1 cellular context compared by ENCODE assay signal in genomic region chr20:32752458-32753250, GRCh38.
TF ChIP-seq lines count a peak whose summit lies in the region.

No MANE protein-coding gene starts in this region.

TF ChIP-seq in K562, 482 proteins besides CTCF, POLR2A, EP300 and RAD21 (continued from another document and continues in another):
- TF ChIP-seq E2F1 (CRISPR knock-in tag; IDR thresholded peaks at IDR 0.05) = no peak
- no peak for TF ChIP-seq ZNF140 (CRISPR knock-in tag; IDR thresholded peaks at IDR 0.05)
- TF ChIP-seq EP400 (IDR thresholded peaks at IDR 0.05) = peak; percentile 83
- no peak for TF ChIP-seq ARID2 (IDR thresholded peaks at IDR 0.05)
- TF ChIP-seq ZNF197 (CRISPR knock-in tag; IDR thresholded peaks at IDR 0.05; ENCODE audit: low read depth) = peak; percentile 81; the same call in 1 of the 2 replicates
- TF ChIP-seq MGA (IDR thresholded peaks at IDR 0.05) = peak; percentile 69
- no peak for TF ChIP-seq TCF7L2 (IDR thresholded peaks at IDR 0.05; ENCODE audit: low read depth, low read length)
- TF ChIP-seq TCF3 (CRISPR knock-in tag; IDR thresholded peaks at IDR 0.05) = peak; percentile 98
- no peak for TF ChIP-seq IRF2 (CRISPR knock-in tag; IDR thresholded peaks at IDR 0.05)
- TF ChIP-seq ZNF165 (CRISPR knock-in tag; IDR thresholded peaks at IDR 0.05; ENCODE audit: borderline replicate concordance) = no peak
- no peak for TF ChIP-seq SIN3A (IDR thresholded peaks at IDR 0.05; ENCODE audit: borderline replicate concordance in 2 of 2, control insufficient read depth in 1 of 2, low read depth in 2 of 2, low read length in 2 of 2)
- no peak for TF ChIP-seq KDM4B (IDR thresholded peaks at IDR 0.05; ENCODE audit: borderline replicate concordance in 2 of 2, low read depth in 1 of 2)
- no peak for TF ChIP-seq ATF2 (CRISPR knock-in tag; IDR thresholded peaks at IDR 0.05)
- peak; percentile 49 to 58; a peak in 3 of 4 replicates for TF ChIP-seq MAZ (CRISPR knock-in tag; conservative IDR thresholded peaks at IDR 0.05 in 1 of 2, IDR thresholded peaks at IDR 0.05 in 1 of 2)
- 0 out of 2 replicates have a peak, but pooled peaks have one; percentile 10 for TF ChIP-seq ZKSCAN1 (IDR thresholded peaks at IDR 0.05; ENCODE audit: low read depth, low read length)
- peak; percentile 99 for TF ChIP-seq KLF16 (IDR thresholded peaks at IDR 0.05)
- TF ChIP-seq HNRNPUL1 (IDR thresholded peaks at IDR 0.05; ENCODE audit: low read length) = no peak
- TF ChIP-seq UBTF (IDR thresholded peaks at IDR 0.05; ENCODE audit: borderline replicate concordance in 1 of 2, low read depth in 2 of 2, low read length in 2 of 2) = no peak
- TF ChIP-seq BRF2 (IDR thresholded peaks at IDR 0.05; ENCODE audit: borderline replicate concordance, insufficient read depth, insufficient read length) = no peak
- no peak for TF ChIP-seq ZBTB49 (CRISPR knock-in tag; IDR thresholded peaks at IDR 0.05; ENCODE audit: borderline replicate concordance)
- peak; percentile 91 for TF ChIP-seq L3MBTL2 (IDR thresholded peaks at IDR 0.05)
- no peak for TF ChIP-seq HOMEZ (CRISPR knock-in tag; IDR thresholded peaks at IDR 0.05)
- TF ChIP-seq ZNF280A (IDR thresholded peaks at IDR 0.05; ENCODE audit: low read depth, partially characterized antibody) = no peak
- no peak for TF ChIP-seq CBX2 (IDR thresholded peaks at IDR 0.05; ENCODE audit: insufficient read depth, low read length, poor library complexity, severe bottlenecking)
- no peak for TF ChIP-seq TCF15 (CRISPR knock-in tag; IDR thresholded peaks at IDR 0.05)
- no peak for TF ChIP-seq ZNF184 (CRISPR knock-in tag; IDR thresholded peaks at IDR 0.05)
- no peak for TF ChIP-seq MXD1 (CRISPR knock-in tag; IDR thresholded peaks at IDR 0.05; ENCODE audit: borderline replicate concordance, poor library complexity, severe bottlenecking)
- TF ChIP-seq MCM7 (IDR thresholded peaks at IDR 0.05) = no peak
- 0 out of 2 replicates have a peak, but pooled peaks have one; percentile 27 for TF ChIP-seq PTBP1 (IDR thresholded peaks at IDR 0.05; ENCODE audit: low read depth, low read length)
- no peak for TF ChIP-seq BRD4 (IDR thresholded peaks at IDR 0.05)
- TF ChIP-seq BCL6 (CRISPR knock-in tag; IDR thresholded peaks at IDR 0.05) = no peak
- TF ChIP-seq ZNF717 (CRISPR knock-in tag; IDR thresholded peaks at IDR 0.05) = no peak
- no peak for TF ChIP-seq MCM3 (IDR thresholded peaks at IDR 0.05)
